Comparison of ENCODE assay signal across 1 cellular context in the genomic region with DNA sequence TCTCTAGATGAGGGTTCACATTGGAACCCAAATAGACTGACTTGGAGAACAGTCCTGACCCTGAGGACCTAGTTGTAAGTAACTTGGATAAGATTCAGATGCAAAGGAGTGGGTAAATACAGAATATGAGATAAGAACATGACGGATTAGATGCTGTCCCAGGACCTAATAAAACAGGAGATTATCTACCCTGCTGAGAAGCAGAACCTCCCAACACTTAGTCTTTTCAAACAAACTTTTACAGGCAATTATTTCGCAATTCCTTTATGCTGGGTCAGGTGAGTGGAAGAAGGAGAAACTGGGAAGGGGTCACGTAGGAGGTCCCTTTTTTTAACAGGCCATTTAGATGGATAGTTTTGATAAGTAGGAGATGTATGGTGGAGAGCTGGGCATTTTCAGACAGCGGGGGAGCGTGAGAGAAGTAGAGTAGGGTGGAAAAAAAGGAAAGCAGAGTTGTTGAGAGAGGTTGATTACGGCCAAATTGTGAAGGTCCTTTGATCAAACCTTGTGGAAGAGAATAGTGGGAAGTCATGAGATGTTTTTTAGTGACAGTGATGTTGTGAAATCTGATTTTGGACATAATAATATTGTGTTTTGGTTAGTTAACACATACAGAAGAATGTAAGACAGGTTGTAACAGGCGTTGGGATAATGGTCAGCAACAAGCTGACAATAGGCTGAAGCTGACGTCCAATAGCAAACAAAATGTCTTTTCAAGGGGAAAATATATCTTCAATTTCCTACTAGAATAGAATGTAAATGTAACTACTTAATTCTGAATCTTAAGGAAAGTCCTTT.
TF ChIP-seq lines count a peak whose summit lies in the region.

No MANE protein-coding gene starts in this region.

TF ChIP-seq in GM12891, 5 proteins besides CTCF, POLR2A, EP300 and RAD21 (continued from another document):
- no peak for TF ChIP-seq POU2F2 (IDR thresholded peaks at IDR 0.05; ENCODE audit: low read depth, low read length)
TF ChIP-seq in GM12891: peak in this region for 0.
